ENCODE assay signal across 9 cellular contexts in the genomic region with DNA sequence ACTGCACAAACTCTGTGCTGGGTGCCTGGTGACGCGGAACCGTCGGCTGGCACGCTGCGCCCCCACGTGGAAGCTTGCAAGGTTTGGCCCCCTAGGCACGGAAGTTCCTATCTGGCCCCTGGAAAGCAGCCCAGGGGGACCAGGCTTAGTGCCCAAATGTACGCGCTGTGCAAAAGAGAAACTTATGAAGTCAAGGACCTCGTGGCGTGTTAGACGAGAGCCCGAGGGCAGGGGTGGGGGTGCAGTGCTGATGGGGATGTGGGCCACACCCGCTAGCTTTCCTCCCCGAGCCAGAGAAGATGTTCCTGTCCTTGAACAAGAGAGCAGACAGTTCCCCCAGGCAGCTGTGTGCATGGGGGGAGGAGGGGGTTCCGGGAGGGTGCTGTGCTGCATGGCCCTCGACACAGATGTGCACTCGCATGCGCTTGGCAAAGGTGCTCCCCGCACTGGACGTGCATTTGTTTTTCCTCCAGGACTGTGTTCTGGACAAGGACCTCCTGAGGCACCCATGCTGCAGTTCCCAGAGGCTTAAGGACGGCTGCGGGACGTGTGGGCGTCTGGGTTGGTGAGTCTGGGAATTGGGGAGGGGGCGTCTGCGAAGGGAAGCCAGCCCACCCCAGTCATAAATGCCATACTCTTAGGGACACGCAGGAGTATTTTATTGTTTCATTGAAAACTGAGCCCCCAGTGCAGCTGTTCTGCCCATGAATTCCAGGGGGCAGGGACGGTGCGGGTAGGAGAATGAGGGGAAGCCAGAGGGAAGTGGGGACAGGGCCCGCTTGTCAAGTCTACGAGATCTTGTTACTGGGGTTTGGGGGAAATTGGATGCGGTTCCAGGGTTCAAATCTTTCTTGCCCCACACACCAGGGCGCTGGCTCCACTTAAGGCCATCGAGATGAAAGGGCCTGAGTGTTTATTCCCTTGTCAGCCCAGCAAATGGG.
A peak's percentile ranks its signal among the peaks of the same experiment; 100 is the strongest.
DNase-seq lines count a peak whose midpoint lies in the region; ATAC-seq, FAIRE-seq and TF ChIP-seq lines count a peak whose summit lies in the region.
"Had no signal": no experiment of that assay in that cellular context is flagged by ENCODE, and none has a peak within 500 bp of the region (broad histone marks: within the 10 kb centered on the region; RNA-seq: fewer than 3 reads in every experiment).

No MANE protein-coding gene starts in this region.

- H3K4me2 ChIP-seq in A549: no peak overlapping the region
- no peak overlapping the region for H3K4me2 ChIP-seq in GM12878 (ENCODE audit: control insufficient read depth, insufficient read depth)

- no peak overlapping the region for H2AFZ ChIP-seq in GM12878 (ENCODE audit: control insufficient read depth, low read depth, low read length)

- peak in 1 of 2 experiments; percentile 81; a peak in 3 of 6 replicates for ATAC-seq in A549
- ATAC-seq in GM12878: peak; percentile 63
- no peak for ATAC-seq in GM21528 (IDR thresholded peaks at IDR 0.05; ENCODE audit: low FRiP score, unreplicated experiment)
- ATAC-seq in GM21825 (IDR thresholded peaks at IDR 0.05; ENCODE audit: unreplicated experiment): no peak

- no peak overlapping the region for H3K9ac ChIP-seq in GM12878 (ENCODE audit: control insufficient read depth, insufficient read depth, low read length)

- TF ChIP-seq CTCF in A549 (IDR thresholded peaks at IDR 0.05): peak; percentile 36
- peak; percentile 31 for TF ChIP-seq CTCF in GM20000 (IDR thresholded peaks at IDR 0.05; ENCODE audit: extremely low read depth, missing control alignments)
- TF ChIP-seq CTCF in GM12878 (IDR thresholded peaks at IDR 0.05 in 2 of 3, conservative IDR thresholded peaks at IDR 0.05 in 1 of 3; ENCODE audit: control insufficient read depth in 2 of 3, extremely low read depth in 1 of 3, insufficient read depth in 1 of 3, low read depth in 3 of 3, low read length in 3 of 3): peak; percentile 35 to 52 (median 35); a peak in 4 of 6 replicates

- no peaks in the 10 kb centered on the region for H3K4me1 ChIP-seq in A549
- H3K4me1 ChIP-seq in GM12878 (ENCODE audit: control insufficient read depth, insufficient read depth, low read length): no peaks in the 10 kb centered on the region
- no peaks in the 10 kb centered on the region for H3K4me1 ChIP-seq in HAP-1

- H3K36me3 ChIP-seq in GM12878 (ENCODE audit: control insufficient read depth in 2 of 2, insufficient read depth in 2 of 2, low read length in 1 of 2) (no peaks in the 10 kb centered on the region), HAP-1 (replicated peaks) (no peaks in the 10 kb centered on the region)
- H3K36me3 ChIP-seq: neutrophil had no signal

- POLR2A ChIA-PET in A549 (lab: Yijun Ruan, JAX): no interaction called here
- POLR2A ChIA-PET in GM12878 (lab: Charles Lee): no interaction called here

- 7% methylated on average over 35 of the region's 36 CpGs for WGBS in A549 (ENCODE audit: missing lambda C conversion rate)
- WGBS in GM12878 (ENCODE audit: insufficient coverage, insufficient replicate concordance, low lambda C conversion rate, missing lambda C conversion rate): 32% methylated on average over 36 of the region's 36 CpGs

- TF ChIP-seq EP300 in A549 (IDR thresholded peaks at IDR 0.05): no peak
- TF ChIP-seq EP300 in GM12878 (IDR thresholded peaks at IDR 0.05; ENCODE audit: borderline replicate concordance in 1 of 2, control insufficient read depth in 1 of 2, low read depth in 2 of 2, low read length in 2 of 2): no peak

- intact Hi-C loops in GM12878 (cut with micrococcal nuclease; ENCODE audit: unreplicated experiment): loop anchor here (10.0 kb wide), 1 partner anchor 307 kb away; no protein-coding TSS in a partner anchor

- FAIRE-seq in A549 (lab: Jason Lieb, UNC) (no peak), GM12878 (lab: Jason Lieb, UNC) (no peak)

- CTCF ChIA-PET in A549 (lab: Yijun Ruan, JAX) (interaction anchor here (1.1 to 1.9 kb wide), 2 partner anchors 23 to 84 kb away, joined by 3 to 6 read pairs; no protein-coding TSS in a partner anchor), GM12878 (lab: Yijun Ruan, JAX) (interaction anchor here (1.1 kb wide), 1 partner anchor 312 kb away, joined by 4 read pairs; no protein-coding TSS in a partner anchor)

- DNase-seq in A549 (ENCODE audit: low read depth in 1 of 2, low spot score in 1 of 2) (peak; percentile 7 to 13), GM20000 (ENCODE audit: low spot score) (no peak), GM12878 (ENCODE audit: low read depth, low spot score) (no peak), kidney tubule cell (ENCODE audit: low spot score) (peak; percentile 30), HAP-1 (ENCODE audit: low spot score in 2 of 2) (no peak)
- no peak for DNase-seq in activated CD4-positive, alpha-beta T cell treated with anti-CD3 and anti-CD28 coated beads for 1 hour

- H3K27me3 ChIP-seq in GM12878 (replicated peaks in 1 of 2; ENCODE audit: control insufficient read depth in 2 of 2, insufficient read depth in 2 of 2, low read length in 1 of 2) (no peaks in the 10 kb centered on the region; a peak in 2 of 4 replicates), HAP-1 (ENCODE audit: low read depth) (no peaks in the 10 kb centered on the region)

- RAD21 ChIA-PET in GM12878 (lab: Charles Lee; ENCODE audit: unreplicated experiment): no interaction called here

- H3K9me3 ChIP-seq in A549: no peaks in the 10 kb centered on the region
- H3K9me3 ChIP-seq in GM12878 (replicated peaks; ENCODE audit: control insufficient read depth, insufficient read depth, low read length): no peaks in the 10 kb centered on the region
- H3K9me3 ChIP-seq in HAP-1: no peaks in the 10 kb centered on the region; the same call in 1 of the 2 replicates
- H3K9me3 ChIP-seq: neutrophil had no signal

- H3K27ac ChIP-seq in A549: no peak overlapping the region
- no peak overlapping the region for H3K27ac ChIP-seq in GM12878 (ENCODE audit: control insufficient read depth, insufficient read depth)
- H3K27ac ChIP-seq: neutrophil had no signal

- SMC1A ChIA-PET in GM12878 (lab: Charles Lee; ENCODE audit: uncharacterized antibody, unreplicated experiment): no interaction called here

- TF ChIP-seq RAD21 in A549 (conservative IDR thresholded peaks at IDR 0.05 in 1 of 2, IDR thresholded peaks at IDR 0.05 in 1 of 2) (peak; percentile 20 to 46; a peak in 2 of 5 replicates), GM12878 (IDR thresholded peaks at IDR 0.05; ENCODE audit: insufficient read depth, low read depth, low read length) (0 out of 2 replicates have a peak, but pooled peaks have one; percentile 8)

- in situ Hi-C loops in GM12878 (cut with MboI): no loop called here
- in situ Hi-C loops in HAP-1 (cut with MboI; ENCODE audit: low sequenced_read_pairs): no loop called here

- no peaks in the 10 kb centered on the region for H3K79me2 ChIP-seq in GM12878 (ENCODE audit: control insufficient read depth, insufficient read depth, low read length)

- H3K4me3 ChIP-seq in A549 (no peak overlapping the region), GM12878 (no peak overlapping the region), HAP-1 (no peak overlapping the region)

- no TSS peak for BruUV-seq in GM12878 (replicated peaks; lab: Mats Ljungman, UMichigan)

- TF ChIP-seq POLR2A in A549 (IDR thresholded peaks at IDR 0.05; ENCODE audit: low read length) (no peak), GM12878 (IDR thresholded peaks at IDR 0.05; ENCODE audit: low read depth, low read length) (no peak)

- H4K20me1 ChIP-seq in GM12878 (ENCODE audit: control insufficient read depth, insufficient read depth): no peaks in the 10 kb centered on the region

TF ChIP-seq in A549, 52 proteins besides CTCF, POLR2A, EP300 and RAD21:
- TF ChIP-seq E2F6 (IDR thresholded peaks at IDR 0.05; ENCODE audit: borderline replicate concordance, low read depth) (no peak), SMC3 (IDR thresholded peaks at IDR 0.05) (0 out of 3 replicates have a peak, but pooled peaks have one; percentile 22), MAX (IDR thresholded peaks at IDR 0.05) (no peak)

TF ChIP-seq in GM12878, 131 proteins besides CTCF, POLR2A, EP300 and RAD21 (continues in another document):
- TF ChIP-seq PAX5 (IDR thresholded peaks at IDR 0.05; ENCODE audit: borderline replicate concordance, low read depth, low read length) (0 out of 2 replicates have a peak, but pooled peaks have one; percentile 10), RUNX3 (IDR thresholded peaks at IDR 0.05; ENCODE audit: low read length) (no peak), BACH1 (IDR thresholded peaks at IDR 0.05; ENCODE audit: borderline replicate concordance) (no peak), SMC3 (IDR thresholded peaks at IDR 0.05; ENCODE audit: borderline replicate concordance, low read length) (peak; percentile 22; the same call in 1 of the 2 replicates), IRF5 (IDR thresholded peaks at IDR 0.05; ENCODE audit: borderline replicate concordance) (no peak), POLR2AphosphoS2 (IDR thresholded peaks at IDR 0.05; ENCODE audit: low read depth, low read length) (no peak)
- TF ChIP-seq, protein P1, sequence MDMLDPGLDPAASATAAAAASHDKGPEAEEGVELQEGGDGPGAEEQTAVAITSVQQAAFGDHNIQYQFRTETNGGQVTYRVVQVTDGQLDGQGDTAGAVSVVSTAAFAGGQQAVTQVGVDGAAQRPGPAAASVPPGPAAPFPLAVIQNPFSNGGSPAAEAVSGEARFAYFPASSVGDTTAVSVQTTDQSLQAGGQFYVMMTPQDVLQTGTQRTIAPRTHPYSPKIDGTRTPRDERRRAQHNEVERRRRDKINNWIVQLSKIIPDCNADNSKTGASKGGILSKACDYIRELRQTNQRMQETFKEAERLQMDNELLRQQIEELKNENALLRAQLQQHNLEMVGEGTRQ (IDR thresholded peaks at IDR 0.05; ENCODE audit: borderline replicate concordance, low read depth, low read length): no peak

Comparison
In these comparisons a context has a peak if more than half of its experiments do, and no peak if none do; other contexts are left out.
1. DNase-seq: peak in A549 (2 of 2) and kidney tubule cell (single experiment); none in GM20000 (single experiment), GM12878 (single experiment), HAP-1 (0 of 2) and activated CD4-positive, alpha-beta T cell treated with anti-CD3 and anti-CD28 coated beads for 1 hour (single experiment).
2. Of the 24 proteins assayed by ChIP-seq in both GM12878 and A549: peak only in GM12878: none; only in A549: none; in both: CTCF, RAD21 and SMC3; in neither: 21.
3. Peak in every context shown above with its lines, with median percentiles within 50 percentile points of each other: CTCF ChIP-seq.